9 cellular contexts compared by ENCODE assay signal in the genomic region with DNA sequence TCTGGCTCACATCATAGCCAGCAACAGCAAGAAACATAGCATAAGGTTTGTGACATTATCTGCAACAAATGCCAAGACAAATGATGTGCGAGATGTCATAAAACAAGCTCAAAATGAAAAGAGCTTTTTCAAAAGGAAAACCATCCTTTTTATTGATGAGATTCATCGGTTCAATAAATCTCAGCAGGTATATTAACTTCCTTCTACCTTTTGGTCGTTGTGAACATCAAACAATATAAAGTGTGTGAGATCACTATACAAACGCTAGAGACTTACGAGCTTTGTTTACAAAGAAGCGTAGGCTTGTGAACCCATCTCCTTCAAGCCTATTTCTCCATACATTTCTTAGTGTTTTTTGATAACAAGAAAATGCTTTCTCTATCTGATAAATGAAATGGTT. TPM values are rescaled to one million over a fixed set of nuclear protein-coding genes. Genes with fewer than 3 reads are reported as not detected.
DNase-seq lines count a peak whose midpoint lies in the region; ATAC-seq and TF ChIP-seq lines count a peak whose summit lies in the region.
"Had no signal": no experiment of that assay in that cellular context is flagged by ENCODE, and none has a peak within 500 bp of the region (broad histone marks: within the 10 kb centered on the region; RNA-seq: fewer than 3 reads in every experiment).

No MANE protein-coding gene starts in this region.

- no peak for TF ChIP-seq CTCF in AG04449 (IDR thresholded peaks at IDR 0.05; ENCODE audit: insufficient read depth, low read length, missing control alignments)
- TF ChIP-seq CTCF in lung (IDR thresholded peaks at IDR 0.05; ENCODE audit: control extremely low read depth, extremely low read depth), result no peak

- CTCF ChIA-PET in AG04449 (lab: Yijun Ruan, JAX), result interaction anchor here (0.8 to 13.8 kb wide), 13 partner anchors 7 to 1173 kb away, joined by 3 to 189 read pairs (median 4); partner anchors contain the start of gene MYLK4

- POLR2A ChIA-PET in AG04449 (lab: Yijun Ruan, JAX), result interaction anchor here (1.0 kb wide), 1 partner anchor 73 kb away, joined by 3 read pairs; the partner anchor contains the start of gene SERPINB1

- H3K4me3 ChIP-seq in AG04449 (ENCODE audit: low read depth, low read length) (peak overlapping the region; percentile 13), GM23248 (peak overlapping the region; percentile 92), lung (peak overlapping the region; percentile 40)

- H3F3A ChIP-seq in GM23248 (ENCODE audit: insufficient read depth), result peaks cover 31% of the 10 kb centered on the region

- H3K36me3 ChIP-seq in GM23248 (ENCODE audit: low read depth), result peaks cover 12% of the 10 kb centered on the region; the same call in 1 of the 2 replicates
- H3K36me3 ChIP-seq in lung (ENCODE audit: control insufficient read depth in 2 of 2, insufficient read depth in 2 of 2, low read length in 2 of 2), result peaks cover 0 to 8% of the 10 kb centered on the region in 2 donors

- H3K27me3 Mint-ChIP-seq in activated T-helper 17 cell treated with anti-CD3 and anti-CD28 coated beads, Interleukin-2, amount 50 U/mL, for 72 hours, result no peaks in the 10 kb centered on the region

- no peak for ATAC-seq in activated T-helper 17 cell treated with anti-CD3 and anti-CD28 coated beads, Interleukin-2, amount 50 U/mL, for 72 hours (replicated peaks)
- no peak for ATAC-seq in lung (ENCODE audit: insufficient read depth, low FRiP score)
- ATAC-seq in HG02973 (IDR thresholded peaks at IDR 0.05; ENCODE audit: unreplicated experiment), result no peak

- H3K27ac Mint-ChIP-seq in activated T-helper 17 cell treated with anti-CD3 and anti-CD28 coated beads, Interleukin-2, amount 50 U/mL, for 72 hours, result peak overlapping the region; percentile 39

- peak overlapping the region; percentile 86 for H3K4me2 ChIP-seq in GM23248 (ENCODE audit: unreplicated experiment)

- no peaks in the 10 kb centered on the region for H3K9me3 ChIP-seq in GM23248 (ENCODE audit: low read depth)
- H3K9me3 ChIP-seq in lung (ENCODE audit: control insufficient read depth in 2 of 2, insufficient read depth in 1 of 2, low read length in 1 of 2), result no peaks in the 10 kb centered on the region

- peaks cover 79% of the 10 kb centered on the region for H3K79me2 ChIP-seq in GM23248 (ENCODE audit: insufficient read depth)

- H3K9me3 Mint-ChIP-seq in activated T-helper 17 cell treated with anti-CD3 and anti-CD28 coated beads, Interleukin-2, amount 50 U/mL, for 72 hours, result no peaks in the 10 kb centered on the region

- H3K4me3 Mint-ChIP-seq in activated T-helper 17 cell treated with anti-CD3 and anti-CD28 coated beads, Interleukin-2, amount 50 U/mL, for 72 hours, result peak overlapping the region; percentile 85

- peaks cover 74% of the 10 kb centered on the region for H3K36me3 Mint-ChIP-seq in activated T-helper 17 cell treated with anti-CD3 and anti-CD28 coated beads, Interleukin-2, amount 50 U/mL, for 72 hours (ENCODE audit: low read depth)

- H3K9ac ChIP-seq in GM23248, result peak overlapping the region; percentile 87; the same call in 1 of the 2 replicates

- H3K27ac ChIP-seq in GM23248 (no peak overlapping the region), lung (ENCODE audit: low read depth in 1 of 2, low read length in 1 of 2) (no peak overlapping the region)

- H3K27me3 ChIP-seq in GM23248 (replicated peaks; ENCODE audit: insufficient read depth) (no peaks in the 10 kb centered on the region), lung (ENCODE audit: control insufficient read depth, insufficient read depth) (no peaks in the 10 kb centered on the region)

- H4K20me1 ChIP-seq in GM23248 (ENCODE audit: insufficient read depth), result peaks cover 12% of the 10 kb centered on the region; the same call in 1 of the 2 replicates

- no peak overlapping the region for H2AFZ ChIP-seq in GM23248

- peaks cover 36% of the 10 kb centered on the region for H3K4me1 ChIP-seq in GM23248 (ENCODE audit: insufficient read depth)
- peaks cover 8 to 11% of the 10 kb centered on the region in 2 donors for H3K4me1 ChIP-seq in lung (ENCODE audit: control insufficient read depth in 2 of 2, insufficient read depth in 2 of 2, low read length in 2 of 2)

- H3K9me2 ChIP-seq in GM23248 (ENCODE audit: insufficient read depth), result no peaks in the 10 kb centered on the region

- in situ Hi-C loops in GM23248 (cut with MboI), result no loop called here

- WGBS in GM23248 (ENCODE audit: low coverage in 1 of 2, low lambda C conversion rate in 2 of 2, missing lambda C conversion rate in 2 of 2), 2 experiments, result 64 to 67% methylated on average over 6 of the region's 6 CpGs
- WGBS in lung, 2 donors, result 33 to 38% methylated on average over 6 of the region's 6 CpGs

- H3K4me1 Mint-ChIP-seq in activated T-helper 17 cell treated with anti-CD3 and anti-CD28 coated beads, Interleukin-2, amount 50 U/mL, for 72 hours, result peaks cover 31% of the 10 kb centered on the region

- DNase-seq in AG04449 (ENCODE audit: low read depth, low spot score) (no peak), GM23248 (no peak), lung (ENCODE audit: low spot score) (no peak), GOT3 (lab: John Stamatoyannopoulos, UW) (no peak)
- no peak for DNase-seq in activated CD4-positive, CD25-positive, alpha-beta regulatory T cell treated with anti-CD3 and anti-CD28 coated beads, Interleukin-2, amount 50 U/mL, for 72 hours
- no peak for DNase-seq in activated effector memory CD4-positive, alpha-beta T cell treated with Interleukin-2 at 50 U/mL for 16 hours
- DNase-seq: NCI-H1048 had no signal

RNA-seq across cellular contexts. Expression of gene WRNIP1, which starts 3.5 kb away (rescaled TPM):
- total RNA-seq in GM23248 (2014; rRNA removed; shearing (Covaris generic)), result 63.1 and 64.9 TPM in 2 replicates
- polyA plus RNA-seq in GM23248 (2016; fragmentation: Nextera tagmentation; extraction: Ambion mirVana), result 16.8 and 17.0 TPM in 2 replicates
- 10 to 100 TPM; 30.4 to 48.5 TPM for total RNA-seq in activated T-helper 17 cell treated with anti-CD3 and anti-CD28 coated beads, Interleukin-2, amount 50 U/mL, for 72 hours
- 10 to 100 TPM; 36.8 to 48.6 TPM for total RNA-seq in lung
- polyA plus RNA-seq in lung, result 10 to 100 TPM; 36.8 to 56.0 TPM

RNA-seq across cellular contexts. Expression of gene MYLK4, which starts 18.0 kb away (rescaled TPM):
- 0.43 and 0.51 TPM in 2 replicates for total RNA-seq in GM23248 (2014; rRNA removed; shearing (Covaris generic))
- 0.20 and 0.24 TPM in 2 replicates for polyA plus RNA-seq in GM23248 (2016; fragmentation: Nextera tagmentation; extraction: Ambion mirVana)
- under 1 TPM; 0.21 to 0.28 TPM for total RNA-seq in activated T-helper 17 cell treated with anti-CD3 and anti-CD28 coated beads, Interleukin-2, amount 50 U/mL, for 72 hours
- 1 to 10 TPM in 1 of 2 donors, under 1 TPM in 1; 0.86 to 1.6 TPM for total RNA-seq in lung
- 1 to 10 TPM in 1 of 2 donors, under 1 TPM in 1; 0.27 to 1.2 TPM for polyA plus RNA-seq in lung

Comparison
In these comparisons a context has a peak if more than half of its experiments do, and no peak if none do; other contexts are left out.
1. H3K4me3 ChIP-seq: peak in every context shown above with its lines; median percentile 92 in GM23248; 40 in lung; 13 in AG04449.